In the genomic region with DNA sequence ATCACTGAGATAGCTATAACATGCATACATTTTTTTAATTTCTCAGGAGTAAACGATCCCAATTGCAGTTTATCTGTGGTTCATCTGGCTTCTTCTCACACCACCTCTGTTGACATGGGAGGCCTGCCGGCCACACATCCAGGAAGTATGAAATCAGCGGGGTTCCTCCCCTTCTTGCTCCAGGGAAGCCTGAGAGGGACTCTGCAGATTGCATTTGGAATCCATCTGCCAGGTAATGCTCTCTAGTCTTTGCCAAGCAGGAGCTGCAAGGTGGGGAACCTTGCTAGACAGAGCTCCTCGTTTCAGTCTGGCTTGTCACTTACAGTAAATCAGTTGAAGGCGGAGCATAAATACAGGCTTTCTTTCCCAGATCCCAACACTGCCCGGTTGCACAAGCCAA, we compare ENCODE assay signal across 22 cellular contexts. TPM values are rescaled to one million over a fixed set of nuclear protein-coding genes. Genes with fewer than 3 reads are reported as not detected.
DNase-seq lines count a peak whose midpoint lies in the region; ATAC-seq and TF ChIP-seq lines count a peak whose summit lies in the region.
"Had no signal": no experiment of that assay in that cellular context is flagged by ENCODE, and none has a peak within 500 bp of the region (broad histone marks: within the 10 kb centered on the region; RNA-seq: fewer than 3 reads in every experiment).

No MANE protein-coding gene starts in this region.

- H3K4me3 Mint-ChIP-seq in CD4-positive, alpha-beta T cell, result no peak overlapping the region
- no peak overlapping the region for H3K4me3 Mint-ChIP-seq in MCF 10A (ENCODE audit: unreplicated experiment)
- H3K4me3 Mint-ChIP-seq: IgD-negative memory B cell; T-helper 1 cell treated with Interleukin-12 subunit alpha and Interleukin-12 subunit beta and Interleukin-4 antibody, amounts not matched to agents 30 μg/mL and 1 μg/mL, for 36 hours had no signal

- H3K4me3 ChIP-seq in LNCaP clone FGC (ENCODE audit: low read depth, low read length) (no peak overlapping the region), WERI-Rb-1 (ENCODE audit: low read depth, low read length) (no peak overlapping the region), neuronal stem cell (ENCODE audit: low read length in 2 of 2) (no peak overlapping the region)
- H3K4me3 ChIP-seq: GM12878, GM23248, Peyer's patch, SJCRH30 had no signal

- no peaks in the 10 kb centered on the region for H3K36me3 ChIP-seq in WERI-Rb-1
- no peaks in the 10 kb centered on the region for H3K36me3 ChIP-seq in neuronal stem cell (replicated peaks in 1 of 2; ENCODE audit: control insufficient read depth in 2 of 2, insufficient read depth in 2 of 2, low read length in 2 of 2)
- H3K36me3 ChIP-seq: Peyer's patch, SJCRH30 had no signal

- H2AK5ac ChIP-seq in neuronal stem cell (ENCODE audit: low read depth, low read length), result no peak overlapping the region

- WGBS in neuronal stem cell (ENCODE audit: extremely low coverage in 2 of 2, insufficient read length in 2 of 2, insufficient replicate concordance in 1 of 2), 2 donors, result no CpG with 5 or more reads among the region's 6 CpGs

- no peaks in the 10 kb centered on the region for H3K27me3 Mint-ChIP-seq in CD4-positive, alpha-beta T cell
- no peaks in the 10 kb centered on the region for H3K27me3 Mint-ChIP-seq in MCF 10A (ENCODE audit: insufficient read depth, unreplicated experiment)
- H3K27me3 Mint-ChIP-seq: IgD-negative memory B cell had no signal

- no peak overlapping the region for H3K4me2 ChIP-seq in neuronal stem cell (ENCODE audit: insufficient read depth, low read length, poor library complexity, severe bottlenecking)

- no peaks in the 10 kb centered on the region for H3K79me1 ChIP-seq in neuronal stem cell (ENCODE audit: low read depth, low read length)

- no peak overlapping the region for H3K18ac ChIP-seq in neuronal stem cell (ENCODE audit: low read length)

- H3K23ac ChIP-seq in neuronal stem cell (ENCODE audit: low read depth, low read length, poor library complexity), result no peak overlapping the region

- peak overlapping the region; percentile 51 for H2AFZ ChIP-seq in neuronal stem cell (ENCODE audit: low read length)
- H2AFZ ChIP-seq: GM23248 had no signal

- H3K9me3 ChIP-seq in WERI-Rb-1 (ENCODE audit: severe bottlenecking), result no peaks in the 10 kb centered on the region
- H3K9me3 ChIP-seq in neuronal stem cell (replicated peaks in 1 of 2; ENCODE audit: control insufficient read depth in 2 of 2, insufficient read depth in 1 of 2, low read depth in 1 of 2, low read length in 2 of 2), result peaks cover 0 to 3% of the 10 kb centered on the region in 2 donors
- no peaks in the 10 kb centered on the region for H3K9me3 ChIP-seq in CD4-positive, alpha-beta T cell (ENCODE audit: control insufficient read depth, low read length)
- H3K9me3 ChIP-seq: Peyer's patch, SJCRH30 had no signal

- no peak overlapping the region for H2BK12ac ChIP-seq in neuronal stem cell (ENCODE audit: low read length)

- TF ChIP-seq CTCF in LNCaP clone FGC (IDR thresholded peaks at IDR 0.05; ENCODE audit: control insufficient read depth, extremely low read depth, insufficient read depth), result no peak
- no peak for TF ChIP-seq CTCF in WERI-Rb-1 (IDR thresholded peaks at IDR 0.05; ENCODE audit: low read depth, low read length)
- TF ChIP-seq CTCF in CD4-positive, alpha-beta T cell (IDR thresholded peaks at IDR 0.05), result no peak
- no peak for TF ChIP-seq CTCF in MCF 10A (IDR thresholded peaks at IDR 0.05; ENCODE audit: unreplicated experiment)

- H2BK120ac ChIP-seq in neuronal stem cell (ENCODE audit: low read depth, low read length), result no peak overlapping the region

- H3K4me1 ChIP-seq in neuronal stem cell (ENCODE audit: control insufficient read depth in 2 of 2, insufficient read depth in 1 of 2, low read depth in 1 of 2, low read length in 2 of 2), result peaks cover 3% of the 10 kb centered on the region in 2 donors
- H3K4me1 ChIP-seq: Peyer's patch, SJCRH30 had no signal

- H3K14ac ChIP-seq in neuronal stem cell (ENCODE audit: low read length), result no peak overlapping the region

- POLR2A ChIA-PET in CD4-positive, alpha-beta T cell (lab: Charles Lee), result no interaction called here
- POLR2A ChIA-PET in MCF 10A (lab: Yijun Ruan, JAX), result no interaction called here

- H2BK15ac ChIP-seq in neuronal stem cell (ENCODE audit: low read length), result no peak overlapping the region

- no peak overlapping the region for H3K9ac ChIP-seq in neuronal stem cell (ENCODE audit: low read depth, low read length, poor library complexity)
- H3K9ac ChIP-seq: GM23248 had no signal

- no peak overlapping the region for H2BK5ac ChIP-seq in neuronal stem cell (ENCODE audit: low read length)

- no peak overlapping the region for H4K8ac ChIP-seq in neuronal stem cell (ENCODE audit: low read depth, low read length)

- intact Hi-C loops in CD4-positive, alpha-beta T cell (cut with DNase I, micrococcal nuclease), result no loop called here
- intact Hi-C loops in MCF 10A (cut with micrococcal nuclease), result no loop called here

- CTCF ChIA-PET in CD4-positive, alpha-beta T cell (lab: Charles Lee), result no interaction called here
- CTCF ChIA-PET in MCF 10A (lab: Yijun Ruan, JAX), result interaction anchor here (0.6 to 1.1 kb wide), 2 partner anchors 17 to 1782 kb away, joined by 3 read pairs; no protein-coding TSS in a partner anchor

- BruUV-seq in MCF 10A (replicated peaks; lab: Mats Ljungman, UMichigan), result no TSS peak

- H3K27me3 ChIP-seq in WERI-Rb-1 (ENCODE audit: insufficient read depth, low read depth, severe bottlenecking) (no peaks in the 10 kb centered on the region), neuronal stem cell (ENCODE audit: control insufficient read depth in 3 of 3, insufficient read depth in 3 of 3, low read depth in 1 of 3, low read length in 3 of 3) (no peaks in the 10 kb centered on the region)
- no peaks in the 10 kb centered on the region for H3K27me3 ChIP-seq in CD4-positive, alpha-beta T cell (ENCODE audit: control insufficient read depth, insufficient read depth, low read length)
- H3K27me3 ChIP-seq: Peyer's patch, SJCRH30 had no signal

- H3K27ac ChIP-seq in WERI-Rb-1 (no peak overlapping the region), neuronal stem cell (replicated peaks; ENCODE audit: low read length) (no peak overlapping the region)
- no peak overlapping the region for H3K27ac ChIP-seq in CD4-positive, alpha-beta T cell (ENCODE audit: low read depth, low read length)
- H3K27ac ChIP-seq: GM23248, Peyer's patch, SJCRH30 had no signal

- no peak overlapping the region for H3K27ac Mint-ChIP-seq in CD4-positive, alpha-beta T cell
- no peak overlapping the region for H3K27ac Mint-ChIP-seq in MCF 10A (ENCODE audit: low read depth, unreplicated experiment)
- H3K27ac Mint-ChIP-seq: IgD-negative memory B cell; T-helper 1 cell treated with Interleukin-12 subunit alpha and Interleukin-12 subunit beta and Interleukin-4 antibody, amounts not matched to agents 30 μg/mL and 1 μg/mL, for 36 hours had no signal

- DNase-seq in NCI-H1417 (lab: John Stamatoyannopoulos, UW) (peak in 2 of 3 experiments; percentile 36 to 58), NCI-H1417 treated with DMSO at 0.1 percent for 48 hours (lab: John Stamatoyannopoulos, UW) (no peak), LNCaP clone FGC (ENCODE audit: low read depth) (peak; percentile 13), WERI-Rb-1 (peak; percentile 29), neuronal stem cell (ENCODE audit: low spot score) (no peak), germinal center (ENCODE audit: low spot score) (no peak), MCF 10A (ENCODE audit: unreplicated experiment) (no peak)
- DNase-seq in CD4-positive, alpha-beta T cell, result no peak
- DNase-seq: AML-193, C1 segment of cervical spinal cord, DMS79 treated with DMSO at 0.1 percent for 48 hours, GM23248, NCI-H1436 treated with DMSO at 0.1 percent for 48 hours, NCI-H2081 treated with DMSO at 0.1 percent for 48 hours, NCI-H524, Peyer's patch, SJCRH30 had no signal

- no peaks in the 10 kb centered on the region for H3K9me3 Mint-ChIP-seq in CD4-positive, alpha-beta T cell
- no peaks in the 10 kb centered on the region for H3K9me3 Mint-ChIP-seq in MCF 10A (ENCODE audit: unreplicated experiment)
- H3K9me3 Mint-ChIP-seq: T-helper 1 cell treated with Interleukin-12 subunit alpha and Interleukin-12 subunit beta and Interleukin-4 antibody, amounts not matched to agents 30 μg/mL and 1 μg/mL, for 36 hours had no signal

- H4K91ac ChIP-seq in neuronal stem cell (ENCODE audit: low read depth, low read length, poor library complexity), result no peak overlapping the region

- no peak overlapping the region for H3K4ac ChIP-seq in neuronal stem cell (ENCODE audit: low read length)

- no peak for ATAC-seq in CD4-positive, alpha-beta T cell (ENCODE audit: poor library complexity)
- ATAC-seq: GM12878, HCT116 had no signal

- no peaks in the 10 kb centered on the region for H3K36me3 Mint-ChIP-seq in CD4-positive, alpha-beta T cell (ENCODE audit: low read depth)
- no peaks in the 10 kb centered on the region for H3K36me3 Mint-ChIP-seq in MCF 10A (ENCODE audit: insufficient read depth, unreplicated experiment)
- H3K36me3 Mint-ChIP-seq: IgD-negative memory B cell had no signal

- H3K4me1 Mint-ChIP-seq in CD4-positive, alpha-beta T cell (ENCODE audit: low read depth), result no peaks in the 10 kb centered on the region
- no peaks in the 10 kb centered on the region for H3K4me1 Mint-ChIP-seq in MCF 10A (ENCODE audit: insufficient read depth, unreplicated experiment)

RNA-seq across cellular contexts. Expression of a gene that starts 49.9 kb away (rescaled TPM):
- 150 TPM for polyA plus RNA-seq in neuronal stem cell (2013, experiment 1 of 2)
- polyA plus RNA-seq in neuronal stem cell (2013, experiment 2 of 2), result 165 TPM
- not detected for total RNA-seq in CD4-positive, alpha-beta T cell
- total RNA-seq in MCF 10A (2022), result not detected in 2 replicates
- total RNA-seq: M059J, Peyer's patch had no signal
- polyA plus RNA-seq: IgD-negative memory B cell had no signal

Comparison
In these comparisons a context has a peak if more than half of its experiments do, and no peak if none do; other contexts are left out.
1. DNase-seq: peak in NCI-H1417 (2 of 3), LNCaP clone FGC (single experiment) and WERI-Rb-1 (single experiment); none in NCI-H1417 treated with DMSO at 0.1 percent for 48 hours (single experiment), neuronal stem cell (single experiment), CD4-positive, alpha-beta T cell (0 of 10), germinal center (single experiment) and MCF 10A (single experiment).